ENCODE assay signal across 8 cellular contexts in the genomic region with DNA sequence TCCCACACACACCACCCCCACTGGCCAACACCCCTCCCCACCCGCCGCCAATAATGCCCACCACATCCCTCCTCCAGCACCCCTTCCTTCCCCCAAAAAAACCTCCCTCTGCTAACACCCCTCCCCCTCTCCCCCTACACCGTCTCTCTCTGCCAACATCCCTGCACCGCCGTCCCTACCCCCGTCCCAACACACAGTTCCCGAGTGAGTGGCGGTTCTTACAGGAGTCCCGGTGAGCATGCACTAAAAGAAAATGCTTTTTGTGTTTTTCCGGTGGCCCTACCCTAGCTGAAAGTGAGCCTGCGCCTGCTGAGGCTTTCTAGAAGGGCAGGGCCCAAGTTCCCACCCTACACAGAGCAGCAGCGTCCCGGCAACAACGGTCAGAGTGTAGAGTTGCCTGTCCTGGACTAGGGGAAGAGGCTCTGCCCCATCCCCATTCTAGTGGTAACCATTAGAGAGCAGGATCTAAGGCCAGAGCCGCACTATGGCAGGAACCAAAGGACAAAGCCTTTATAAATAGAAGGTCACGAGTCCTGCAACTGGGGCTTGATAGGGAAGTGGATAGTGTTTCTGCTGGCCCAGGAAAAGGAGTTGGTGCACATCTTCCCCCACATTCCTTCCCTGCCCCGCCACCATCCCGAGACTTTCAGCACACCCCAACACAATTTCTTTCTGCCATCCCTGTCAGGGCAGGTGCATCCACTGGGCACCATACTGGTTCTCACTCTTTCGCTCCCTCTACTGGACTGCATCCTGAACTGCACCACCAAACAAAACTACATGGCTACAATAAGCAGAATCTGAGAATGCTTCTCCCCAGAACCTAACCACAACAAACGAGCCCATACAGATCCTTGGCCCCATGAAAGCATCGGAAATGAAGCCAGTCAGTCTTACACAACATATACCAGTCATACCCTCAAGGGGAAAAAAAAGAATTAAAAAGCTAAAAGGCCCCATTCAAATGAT.
DNase-seq lines count a peak whose midpoint lies in the region; ATAC-seq and TF ChIP-seq lines count a peak whose summit lies in the region.

No MANE protein-coding gene starts in this region.

- WGBS in prostate gland = 36% methylated on average over 16 of the region's 21 CpGs

- peak; percentile 1 for DNase-seq in AML-193 (lab: John Stamatoyannopoulos, UW)
- peak; percentile 52 for DNase-seq in NCI-H748 (lab: John Stamatoyannopoulos, UW; ENCODE audit: unreplicated experiment)
- peak; percentile 20 for DNase-seq in activated T-helper 1 cell treated with anti-CD3 and anti-CD28 coated beads, Interleukin-12 subunit alpha, Interleukin-12 subunit beta, Interleukin-2, Interleukin-4 antibody, amounts not matched to agents 30 ng/mL and 10 ng/mL and 1 ng/mL, durations not matched to agents 14 hours and 24 hours and 36 hours (ENCODE audit: low spot score)
- peak; percentile 10 for DNase-seq in hepatic stellate cell (ENCODE audit: low spot score)
- DNase-seq in stimulated activated naive CD4-positive, alpha-beta T cell treated with Interleukin-2 at 50 U/mL for 16 hours (lab: John Stamatoyannopoulos, UW) = peak; percentile 8
- DNase-seq in prostate gland (ENCODE audit: low spot score) = no peak

- no peaks in the 10 kb centered on the region for H3K36me3 ChIP-seq in prostate gland

- no peak overlapping the region for H3K27ac ChIP-seq in prostate gland

- no peaks in the 10 kb centered on the region for H3K27me3 ChIP-seq in prostate gland (replicated peaks; ENCODE audit: insufficient read depth)

- ATAC-seq in HG02759 (IDR thresholded peaks at IDR 0.05; ENCODE audit: unreplicated experiment) = peak; percentile 50

- no peaks in the 10 kb centered on the region for H3K27me3 Mint-ChIP-seq in activated T-helper 1 cell treated with anti-CD3 and anti-CD28 coated beads, Interleukin-12 subunit alpha, Interleukin-12 subunit beta, Interleukin-2, Interleukin-4 antibody, amounts not matched to agents 30 ng/mL and 10 ng/mL and 1 ng/mL, durations not matched to agents 14 hours and 24 hours and 36 hours (ENCODE audit: insufficient read depth)

- H3K9me3 Mint-ChIP-seq in activated T-helper 1 cell treated with anti-CD3 and anti-CD28 coated beads, Interleukin-12 subunit alpha, Interleukin-12 subunit beta, Interleukin-2, Interleukin-4 antibody, amounts not matched to agents 30 ng/mL and 10 ng/mL and 1 ng/mL, durations not matched to agents 14 hours and 24 hours and 36 hours = no peaks in the 10 kb centered on the region

- no peak overlapping the region for H3K4me3 ChIP-seq in prostate gland

- TF ChIP-seq CTCF in GM12872 (IDR thresholded peaks at IDR 0.05; ENCODE audit: insufficient read depth, low read depth, low read length) (peak; percentile 65), prostate gland (IDR thresholded peaks at IDR 0.05) (peak in 2 of 4 experiments; percentile 34 to 37)

- no peaks in the 10 kb centered on the region for H3K9me3 ChIP-seq in prostate gland

- H3K4me3 Mint-ChIP-seq in activated T-helper 1 cell treated with anti-CD3 and anti-CD28 coated beads, Interleukin-12 subunit alpha, Interleukin-12 subunit beta, Interleukin-2, Interleukin-4 antibody, amounts not matched to agents 30 ng/mL and 10 ng/mL and 1 ng/mL, durations not matched to agents 14 hours and 24 hours and 36 hours = peak overlapping the region; percentile 37

- H3K27ac Mint-ChIP-seq in activated T-helper 1 cell treated with anti-CD3 and anti-CD28 coated beads, Interleukin-12 subunit alpha, Interleukin-12 subunit beta, Interleukin-2, Interleukin-4 antibody, amounts not matched to agents 30 ng/mL and 10 ng/mL and 1 ng/mL, durations not matched to agents 14 hours and 24 hours and 36 hours = peak overlapping the region; percentile 5

- intact Hi-C loops in activated T-helper 1 cell treated with anti-CD3 and anti-CD28 coated beads, Interleukin-12 subunit alpha, Interleukin-12 subunit beta, Interleukin-2, Interleukin-4 antibody, amounts not matched to agents 30 ng/mL and 10 ng/mL and 1 ng/mL, durations not matched to agents 14 hours and 24 hours and 36 hours (cut with micrococcal nuclease) = loop anchor here (1.0 to 5.0 kb wide), 4 partner anchors 208 to 536 kb away; a partner anchor contains a TSS
- intact Hi-C loops in prostate gland (cut with DNase I) = no loop called here

- H3K36me3 Mint-ChIP-seq in activated T-helper 1 cell treated with anti-CD3 and anti-CD28 coated beads, Interleukin-12 subunit alpha, Interleukin-12 subunit beta, Interleukin-2, Interleukin-4 antibody, amounts not matched to agents 30 ng/mL and 10 ng/mL and 1 ng/mL, durations not matched to agents 14 hours and 24 hours and 36 hours (ENCODE audit: low read depth) = no peaks in the 10 kb centered on the region

- H3K4me1 Mint-ChIP-seq in activated T-helper 1 cell treated with anti-CD3 and anti-CD28 coated beads, Interleukin-12 subunit alpha, Interleukin-12 subunit beta, Interleukin-2, Interleukin-4 antibody, amounts not matched to agents 30 ng/mL and 10 ng/mL and 1 ng/mL, durations not matched to agents 14 hours and 24 hours and 36 hours (ENCODE audit: low read depth) = peaks cover 16% of the 10 kb centered on the region

- H3K4me1 ChIP-seq in prostate gland (replicated peaks) = no peaks in the 10 kb centered on the region

- TF ChIP-seq POLR2A in prostate gland (IDR thresholded peaks at IDR 0.05) = no peak
